ENCODE assay signal across 19 cellular contexts in the genomic region with DNA sequence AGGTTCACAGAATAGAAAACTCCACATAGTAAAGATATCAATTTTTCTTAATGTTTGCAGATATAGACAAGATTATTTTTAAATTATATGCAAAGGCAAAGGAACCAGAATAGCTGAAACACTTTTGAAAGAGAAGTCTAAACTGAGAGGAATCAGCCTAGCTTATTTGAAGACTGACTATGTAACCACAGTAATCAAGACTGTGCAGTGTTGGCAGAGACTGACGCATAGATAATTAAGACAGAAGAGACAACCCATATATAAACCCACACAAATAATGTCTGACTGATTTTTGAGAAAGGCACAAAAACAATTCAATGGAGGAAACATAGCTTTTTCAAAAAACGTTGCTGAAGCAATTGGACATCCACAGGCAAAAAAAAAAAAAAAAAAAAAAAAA. TPM values are rescaled to one million over a fixed set of nuclear protein-coding genes. Genes with fewer than 3 reads are reported as not detected.
DNase-seq lines count a peak whose midpoint lies in the region; ATAC-seq and TF ChIP-seq lines count a peak whose summit lies in the region.
"Had no signal": no experiment of that assay in that cellular context is flagged by ENCODE, and none has a peak within 500 bp of the region (broad histone marks: within the 10 kb centered on the region; RNA-seq: fewer than 3 reads in every experiment).

No MANE protein-coding gene starts in this region.

- no peak for TF ChIP-seq CTCF in uterus (IDR thresholded peaks at IDR 0.05)

- TF ChIP-seq POLR2A in uterus (IDR thresholded peaks at IDR 0.05), result no peak

- H3K4me3 ChIP-seq in uterus, result no peak overlapping the region
- H3K4me3 ChIP-seq in aorta (ENCODE audit: low read length in 2 of 2), result no peak overlapping the region

- no peak for DNase-seq in activated CD4-positive, alpha-beta memory T cell treated with anti-CD3 and anti-CD28 coated beads for 36 hours
- no peak for DNase-seq in activated CD4-positive, alpha-beta memory T cell treated with anti-CD3 and anti-CD28 coated beads, Interleukin-2, amount 10 ng/mL, durations not matched to agents 7 days and 5 days
- DNase-seq in T-helper 17 cell (no peak), uterus (no peak), aorta (no peak)
- DNase-seq in stimulated activated CD4-positive, alpha-beta T cell treated with anti-CD3 and anti-CD28 coated beads, Interleukin-4, amount 100 ng/mL, for 4 hours, result no peak
- no peak for DNase-seq in stimulated activated naive CD4-positive, alpha-beta T cell (lab: John Stamatoyannopoulos, UW)
- DNase-seq: CD8-positive, alpha-beta memory T cell; DMS79; H9; NCI-H1417 treated with DMSO at 0.1 percent for 48 hours; NCI-H1930; NCI-H446; NCI-H69; NK-92 treated with Interleukin-12 subunit alpha and Interleukin-12 subunit beta, amount 100 ng/mL, for 24 hours; RPMI8226 had no signal

- POLR2A ChIA-PET in activated CD4-positive, alpha-beta memory T cell treated with anti-CD3 and anti-CD28 coated beads for 36 hours (lab: Charles Lee), result no interaction called here
- POLR2A ChIA-PET in activated CD4-positive, alpha-beta memory T cell treated with anti-CD3 and anti-CD28 coated beads, Interleukin-2, amount 10 ng/mL, durations not matched to agents 7 days and 5 days (lab: Charles Lee), result no interaction called here

- H3K9me3 ChIP-seq in T-helper 17 cell (ENCODE audit: control insufficient read depth, low read length, poor library complexity, severe bottlenecking) (no peaks in the 10 kb centered on the region), uterus (no peaks in the 10 kb centered on the region), aorta (ENCODE audit: control insufficient read depth, low read length) (no peaks in the 10 kb centered on the region)

- H3K27me3 ChIP-seq in uterus, result no peaks in the 10 kb centered on the region
- H3K27me3 ChIP-seq in aorta (ENCODE audit: control insufficient read depth in 1 of 2, insufficient read depth in 2 of 2, low read length in 1 of 2), result no peaks in the 10 kb centered on the region

- whole genome bisulfite sequencing in aorta, 2 donors, result 59 to 67% methylated on average over 2 of the region's 2 CpGs

- peaks cover 0 to 4% of the 10 kb centered on the region in 2 donors for H3K4me1 ChIP-seq in uterus
- H3K4me1 ChIP-seq in aorta (ENCODE audit: control insufficient read depth in 1 of 2, insufficient read depth in 2 of 2, low read length in 2 of 2), result peaks cover 0 to 4% of the 10 kb centered on the region in 2 donors

- intact Hi-C loops in activated CD4-positive, alpha-beta memory T cell treated with anti-CD3 and anti-CD28 coated beads for 36 hours (cut with micrococcal nuclease), result no loop called here
- intact Hi-C loops in dendritic cell treated with granulocyte-macrophage colony-stimulating factor and Interleukin-4, amounts not matched to agents 40 ng/mL and 50 ng/mL, for 4 days (cut with micrococcal nuclease), result no loop called here
- intact Hi-C loops in uterus (cut with DNase I; ENCODE audit: low total_unique reads) (no loop called here), aorta (cut with DNase I) (no loop called here)

- H3K4me1 Mint-ChIP-seq in activated CD4-positive, alpha-beta memory T cell treated with anti-CD3 and anti-CD28 coated beads for 36 hours (ENCODE audit: low read depth), result peaks cover 14% of the 10 kb centered on the region
- peaks cover 14% of the 10 kb centered on the region for H3K4me1 Mint-ChIP-seq in activated CD4-positive, alpha-beta memory T cell treated with anti-CD3 and anti-CD28 coated beads, Interleukin-2, amount 10 ng/mL, durations not matched to agents 7 days and 5 days
- peaks cover 3% of the 10 kb centered on the region for H3K4me1 Mint-ChIP-seq in T-helper 17 cell
- peaks cover 25% of the 10 kb centered on the region for H3K4me1 Mint-ChIP-seq in dendritic cell treated with granulocyte-macrophage colony-stimulating factor and Interleukin-4, amounts not matched to agents 40 ng/mL and 50 ng/mL, for 4 days (ENCODE audit: low read depth)
- H3K4me1 Mint-ChIP-seq: CD8-positive, alpha-beta memory T cell; H9 had no signal

- H3K36me3 ChIP-seq in uterus (no peaks in the 10 kb centered on the region), aorta (ENCODE audit: control insufficient read depth in 1 of 2, insufficient read depth in 2 of 2, low read length in 1 of 2) (no peaks in the 10 kb centered on the region)

- H3K36me3 Mint-ChIP-seq in activated CD4-positive, alpha-beta memory T cell treated with anti-CD3 and anti-CD28 coated beads for 36 hours, result peaks cover 35% of the 10 kb centered on the region
- peaks cover 25% of the 10 kb centered on the region for H3K36me3 Mint-ChIP-seq in activated CD4-positive, alpha-beta memory T cell treated with anti-CD3 and anti-CD28 coated beads, Interleukin-2, amount 10 ng/mL, durations not matched to agents 7 days and 5 days (ENCODE audit: low read depth)
- H3K36me3 Mint-ChIP-seq in T-helper 17 cell (ENCODE audit: low read depth), result peaks cover 9% of the 10 kb centered on the region
- H3K36me3 Mint-ChIP-seq in dendritic cell treated with granulocyte-macrophage colony-stimulating factor and Interleukin-4, amounts not matched to agents 40 ng/mL and 50 ng/mL, for 4 days (ENCODE audit: low read depth), result peaks cover 12% of the 10 kb centered on the region

- no peak overlapping the region for H3K4me3 Mint-ChIP-seq in activated CD4-positive, alpha-beta memory T cell treated with anti-CD3 and anti-CD28 coated beads for 36 hours
- no peak overlapping the region for H3K4me3 Mint-ChIP-seq in activated CD4-positive, alpha-beta memory T cell treated with anti-CD3 and anti-CD28 coated beads, Interleukin-2, amount 10 ng/mL, durations not matched to agents 7 days and 5 days
- H3K4me3 Mint-ChIP-seq in T-helper 17 cell, result no peak overlapping the region
- H3K4me3 Mint-ChIP-seq in dendritic cell treated with granulocyte-macrophage colony-stimulating factor and Interleukin-4, amounts not matched to agents 40 ng/mL and 50 ng/mL, for 4 days, result no peak overlapping the region
- H3K4me3 Mint-ChIP-seq: CD8-positive, alpha-beta memory T cell; H9 had no signal

- H3K27me3 Mint-ChIP-seq in activated CD4-positive, alpha-beta memory T cell treated with anti-CD3 and anti-CD28 coated beads for 36 hours, result no peaks in the 10 kb centered on the region
- no peaks in the 10 kb centered on the region for H3K27me3 Mint-ChIP-seq in activated CD4-positive, alpha-beta memory T cell treated with anti-CD3 and anti-CD28 coated beads, Interleukin-2, amount 10 ng/mL, durations not matched to agents 7 days and 5 days
- no peaks in the 10 kb centered on the region for H3K27me3 Mint-ChIP-seq in T-helper 17 cell
- H3K27me3 Mint-ChIP-seq in dendritic cell treated with granulocyte-macrophage colony-stimulating factor and Interleukin-4, amounts not matched to agents 40 ng/mL and 50 ng/mL, for 4 days, result no peaks in the 10 kb centered on the region
- H3K27me3 Mint-ChIP-seq: CD8-positive, alpha-beta memory T cell had no signal

- H3K27ac ChIP-seq in uterus (peak overlapping the region; percentile 64 to 80), aorta (ENCODE audit: low read depth in 1 of 2, low read length in 2 of 2) (no peak overlapping the region)
- H3K27ac ChIP-seq: HL-60 had no signal

- H3K9me3 Mint-ChIP-seq in activated CD4-positive, alpha-beta memory T cell treated with anti-CD3 and anti-CD28 coated beads for 36 hours, result peaks cover 6% of the 10 kb centered on the region
- H3K9me3 Mint-ChIP-seq in activated CD4-positive, alpha-beta memory T cell treated with anti-CD3 and anti-CD28 coated beads, Interleukin-2, amount 10 ng/mL, durations not matched to agents 7 days and 5 days, result no peaks in the 10 kb centered on the region
- no peaks in the 10 kb centered on the region for H3K9me3 Mint-ChIP-seq in dendritic cell treated with granulocyte-macrophage colony-stimulating factor and Interleukin-4, amounts not matched to agents 40 ng/mL and 50 ng/mL, for 4 days
- H3K9me3 Mint-ChIP-seq: CD8-positive, alpha-beta memory T cell had no signal

- H3K27ac Mint-ChIP-seq in activated CD4-positive, alpha-beta memory T cell treated with anti-CD3 and anti-CD28 coated beads for 36 hours, result peak overlapping the region; percentile 86
- H3K27ac Mint-ChIP-seq in activated CD4-positive, alpha-beta memory T cell treated with anti-CD3 and anti-CD28 coated beads, Interleukin-2, amount 10 ng/mL, durations not matched to agents 7 days and 5 days, result no peak overlapping the region
- peak overlapping the region; percentile 51 for H3K27ac Mint-ChIP-seq in T-helper 17 cell
- peak overlapping the region; percentile 46 for H3K27ac Mint-ChIP-seq in dendritic cell treated with granulocyte-macrophage colony-stimulating factor and Interleukin-4, amounts not matched to agents 40 ng/mL and 50 ng/mL, for 4 days
- H3K27ac Mint-ChIP-seq: H9 had no signal

- CTCF ChIA-PET in activated CD4-positive, alpha-beta memory T cell treated with anti-CD3 and anti-CD28 coated beads for 36 hours (lab: Charles Lee), result interaction anchor here (1.4 kb wide), 1 partner anchor 32 kb away, joined by 3 read pairs; no protein-coding TSS in a partner anchor
- CTCF ChIA-PET in activated CD4-positive, alpha-beta memory T cell treated with anti-CD3 and anti-CD28 coated beads, Interleukin-2, amount 10 ng/mL, durations not matched to agents 7 days and 5 days (lab: Charles Lee), result interaction anchor here (2.0 kb wide), 1 partner anchor 32 kb away, joined by 5 read pairs; no protein-coding TSS in a partner anchor

- ATAC-seq in T-helper 17 cell (no peak), aorta (ENCODE audit: low FRiP score) (no peak)

RNA-seq across cellular contexts. Expression of a gene that starts 28.6 kb away (rescaled TPM):
- total RNA-seq in activated CD4-positive, alpha-beta memory T cell treated with anti-CD3 and anti-CD28 coated beads for 36 hours, result not detected
- not detected for total RNA-seq in activated CD4-positive, alpha-beta memory T cell treated with anti-CD3 and anti-CD28 coated beads, Interleukin-2, amount 10 ng/mL, durations not matched to agents 7 days and 5 days
- total RNA-seq in T-helper 17 cell (under 1 TPM in 1 of 2 donors, not detected in 1; 0.32 TPM), uterus (1 to 10 TPM; 2.0 to 4.7 (median 4.4) TPM), aorta (10 to 100 TPM; 15.5 to 18.3 TPM)
- polyA plus RNA-seq in aorta, result 10 to 100 TPM; 12.9 to 24.3 TPM
- total RNA-seq: A172; CD8-positive, alpha-beta memory T cell; H9 had no signal
- polyA plus RNA-seq: CD8-positive, alpha-beta memory T cell had no signal

Comparison
In these comparisons a context has a peak if more than half of its experiments do, and no peak if none do; other contexts are left out.
1. H3K27ac ChIP-seq: peak in uterus (2 of 2); none in aorta (0 of 2).